20 cellular contexts compared by ENCODE assay signal in the genomic region with DNA sequence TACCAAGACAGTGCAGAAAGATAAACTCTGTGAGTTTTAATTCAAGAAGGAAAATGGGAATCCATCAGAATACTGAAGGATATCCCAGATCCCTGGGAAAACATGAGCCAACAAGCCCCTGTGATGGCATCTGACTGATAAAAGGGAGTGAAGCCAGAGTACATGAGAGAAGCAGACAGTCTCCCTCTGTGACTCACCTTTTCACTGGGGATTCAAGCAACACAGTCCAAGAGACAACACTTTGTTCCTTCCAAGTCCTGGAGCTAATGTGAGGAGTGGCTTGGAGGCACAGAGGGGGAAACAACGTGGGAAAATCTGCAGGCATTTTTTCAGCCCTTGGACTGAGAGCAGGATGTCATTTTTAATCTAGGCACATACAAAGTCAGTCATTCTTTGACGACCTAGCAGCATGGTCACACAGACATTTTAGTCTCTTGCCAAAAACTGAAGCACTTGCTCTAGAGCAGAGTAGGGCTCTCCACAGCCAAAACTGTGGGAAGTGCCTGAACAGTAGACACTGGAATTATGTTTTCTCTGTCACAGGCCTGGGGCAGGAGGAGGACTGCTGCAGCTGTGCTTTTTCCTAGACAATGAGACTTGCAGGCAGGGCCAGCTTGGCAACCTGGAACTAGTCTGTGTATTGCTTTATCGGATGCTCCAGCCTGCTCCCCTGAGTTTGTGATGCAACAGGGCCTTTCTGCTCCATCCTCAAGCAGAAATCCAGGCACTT.
DNase-seq lines count a peak whose midpoint lies in the region; ATAC-seq and TF ChIP-seq lines count a peak whose summit lies in the region.
"Had no signal": no experiment of that assay in that cellular context is flagged by ENCODE, and none has a peak within 500 bp of the region (broad histone marks: within the 10 kb centered on the region; RNA-seq: fewer than 3 reads in every experiment).

No MANE protein-coding gene starts in this region.

- H3K27ac ChIP-seq in epithelial cell of prostate (peak overlapping the region; percentile 14), neural progenitor cell (no peak overlapping the region)
- H3K27ac ChIP-seq: pancreas had no signal

- no peak for TF ChIP-seq CTCF in neural progenitor cell (IDR thresholded peaks at IDR 0.05)

- no peak for ATAC-seq in GM21786 (IDR thresholded peaks at IDR 0.05; ENCODE audit: unreplicated experiment)
- ATAC-seq: activated T-cell treated with anti-CD3 and anti-CD28 coated beads, Interleukin-2, amount 50 U/mL, for 4 hours; mucosa of descending colon; pancreas had no signal

- H3K27me3 Mint-ChIP-seq in neural progenitor cell (ENCODE audit: insufficient read depth, low read depth), result no peaks in the 10 kb centered on the region
- H3K27me3 Mint-ChIP-seq: activated naive CD8-positive, alpha-beta T cell had no signal

- no peaks in the 10 kb centered on the region for H3K79me2 ChIP-seq in neural progenitor cell (ENCODE audit: low read depth)

- H3K4me2 ChIP-seq in neural progenitor cell, result no peak overlapping the region

- no peak overlapping the region for H3K4me3 Mint-ChIP-seq in neural progenitor cell
- H3K4me3 Mint-ChIP-seq: activated naive CD8-positive, alpha-beta T cell; activated T-cell treated with anti-CD3 and anti-CD28 coated beads, Interleukin-2, amount 50 U/mL, for 4 hours; stimulated activated naive CD8-positive, alpha-beta T cell treated with anti-CD3 and anti-CD28 coated beads, Interleukin-15, Interleukin-2, amounts not matched to agents 100 ng/mL and 50 ng/mL, for 24 hours had no signal

- no peaks in the 10 kb centered on the region for H3F3A ChIP-seq in neural progenitor cell (ENCODE audit: low read depth)

- no peaks in the 10 kb centered on the region for H3K27me3 ChIP-seq in neural progenitor cell
- H3K27me3 ChIP-seq: pancreas had no signal

- no peaks in the 10 kb centered on the region for H3K4me1 ChIP-seq in neural progenitor cell
- H3K4me1 ChIP-seq: pancreas had no signal

- peaks cover 1% of the 10 kb centered on the region for H3K36me3 Mint-ChIP-seq in neural progenitor cell
- H3K36me3 Mint-ChIP-seq: activated naive CD8-positive, alpha-beta T cell had no signal

- H3K9ac ChIP-seq in neural progenitor cell, result no peak overlapping the region

- peak overlapping the region; percentile 31 for H2AFZ ChIP-seq in neural progenitor cell (replicated peaks)

- peak; percentile 22 for DNase-seq in Ammon's horn (ENCODE audit: low spot score)
- DNase-seq in NCI-H226, result peak; percentile 17
- peak; percentile 24 for DNase-seq in epithelial cell of prostate (ENCODE audit: low read depth, low spot score)
- DNase-seq in neural progenitor cell (ENCODE audit: low spot score), result peak; percentile 2
- DNase-seq in KG1 (lab: John Stamatoyannopoulos, UW), result no peak
- no peak for DNase-seq in NCI-H1092 (lab: John Stamatoyannopoulos, UW)
- DNase-seq in GM19238 (ENCODE audit: insufficient read length, low spot score), result no peak
- DNase-seq: activated CD4-positive, alpha-beta T cell treated with anti-CD3 and anti-CD28 coated beads, Interleukin-2, amount 50 U/mL, for 48 hours; activated T-cell treated with anti-CD3 and anti-CD28 coated beads, Interleukin-2, amount 50 U/mL, for 4 hours; DMS153; kidney; mucosa of descending colon; NCI-H2029; NCI-H526 treated with DMSO at 0.1 percent for 48 hours; OCI-M1; pancreas; SW 1271 had no signal

- no peaks in the 10 kb centered on the region for H4K20me1 ChIP-seq in neural progenitor cell (ENCODE audit: low read depth)

- no peak overlapping the region for H3K4me3 ChIP-seq in neural progenitor cell
- H3K4me3 ChIP-seq: mucosa of descending colon, pancreas had no signal

- peaks cover 7% of the 10 kb centered on the region for H3K9me3 Mint-ChIP-seq in neural progenitor cell
- H3K9me3 Mint-ChIP-seq: activated T-cell treated with anti-CD3 and anti-CD28 coated beads, Interleukin-2, amount 50 U/mL, for 4 hours; stimulated activated naive CD8-positive, alpha-beta T cell treated with anti-CD3 and anti-CD28 coated beads, Interleukin-15, Interleukin-2, amounts not matched to agents 100 ng/mL and 50 ng/mL, for 24 hours had no signal

- peak overlapping the region; percentile 73 for H3K27ac Mint-ChIP-seq in neural progenitor cell
- H3K27ac Mint-ChIP-seq: activated naive CD8-positive, alpha-beta T cell; stimulated activated naive CD8-positive, alpha-beta T cell treated with anti-CD3 and anti-CD28 coated beads, Interleukin-15, Interleukin-2, amounts not matched to agents 100 ng/mL and 50 ng/mL, for 24 hours had no signal

- H3K4me1 Mint-ChIP-seq in neural progenitor cell, result no peaks in the 10 kb centered on the region

- no peaks in the 10 kb centered on the region for H3K36me3 ChIP-seq in neural progenitor cell
- H3K36me3 ChIP-seq: pancreas had no signal

- no peaks in the 10 kb centered on the region for H3K9me3 ChIP-seq in neural progenitor cell (ENCODE audit: low read depth)
- H3K9me3 ChIP-seq: mucosa of descending colon, pancreas had no signal

Comparison
In these comparisons a context has a peak if more than half of its experiments do, and no peak if none do; other contexts are left out.
1. DNase-seq: peak in Ammon's horn (single experiment), NCI-H226 (single experiment), epithelial cell of prostate (single experiment) and neural progenitor cell (single experiment); none in KG1 (single experiment), NCI-H1092 (single experiment) and GM19238 (single experiment).